ENCODE assay signal across 20 cellular contexts in the genomic region with DNA sequence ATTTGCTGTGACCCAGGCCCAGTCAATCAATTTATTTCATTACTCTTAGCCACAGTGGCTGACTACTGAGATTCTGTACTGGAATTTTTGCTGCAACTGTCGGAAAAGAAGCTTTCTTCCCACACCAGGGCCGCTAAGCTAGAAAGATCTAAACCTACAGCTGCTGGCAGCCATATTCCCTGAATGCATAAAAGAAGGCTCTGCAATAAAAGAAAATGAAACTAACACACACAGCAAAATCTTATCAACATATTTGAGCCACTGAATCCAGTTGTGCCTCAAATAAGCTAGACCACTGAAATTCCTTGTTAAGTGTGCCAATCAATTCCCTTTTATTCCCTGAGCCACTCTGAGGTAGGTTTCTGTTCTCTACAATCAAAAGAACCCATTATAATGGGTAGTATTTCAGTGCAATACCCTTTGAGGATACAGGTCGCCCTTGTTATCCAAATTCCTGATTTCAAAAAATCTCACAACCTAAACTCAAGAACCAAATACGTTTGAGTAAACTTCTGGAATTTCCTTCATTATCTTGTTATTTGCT.
A peak's percentile ranks its signal among the peaks of the same experiment; 100 is the strongest.
DNase-seq lines count a peak whose midpoint lies in the region; ATAC-seq and TF ChIP-seq lines count a peak whose summit lies in the region.
"Had no signal": no experiment of that assay in that cellular context is flagged by ENCODE, and none has a peak within 500 bp of the region (broad histone marks: within the 10 kb centered on the region; RNA-seq: fewer than 3 reads in every experiment).

No MANE protein-coding gene starts in this region.

- H3K4me1 Mint-ChIP-seq in T-helper 17 cell = peaks cover 12% of the 10 kb centered on the region

- no peaks in the 10 kb centered on the region for H3K27me3 Mint-ChIP-seq in T-helper 17 cell
- H3K27me3 Mint-ChIP-seq: activated naive CD4-positive, alpha-beta T cell treated with anti-CD3 and anti-CD28 coated beads, Interleukin-2, amount 50 U/mL, for 24 hours; CD8-positive, alpha-beta memory T cell; natural killer cell treated with Interleukin-12 subunit alpha and Interleukin-12 subunit beta and Interleukin-15 and Interleukin-18, amount 100 ng/mL, for 72 hours had no signal

- H4K8ac ChIP-seq in trophoblast cell (ENCODE audit: low read depth, low read length) = no peak overlapping the region

- H4K20me1 ChIP-seq in SK-N-SH (ENCODE audit: insufficient read depth) = no peaks in the 10 kb centered on the region

- H3K18ac ChIP-seq in trophoblast cell (ENCODE audit: low read length) = no peak overlapping the region

- WGBS in SK-N-SH (ENCODE audit: low lambda C conversion rate) = 80% methylated on average over 4 of the region's 4 CpGs
- WGBS in trophoblast cell (ENCODE audit: extremely low coverage, insufficient coverage, insufficient read length) = no CpG with 5 or more reads among the region's 4 CpGs

- H3K4me3 ChIP-seq in SK-N-SH (ENCODE audit: low read depth in 2 of 2, low read length in 1 of 2) (no peak overlapping the region), trophoblast cell (ENCODE audit: low read depth, low read length) (no peak overlapping the region)
- H3K4me3 ChIP-seq: right lobe of liver had no signal

- no peak overlapping the region for H3K9ac ChIP-seq in SK-N-SH
- no peak overlapping the region for H3K9ac ChIP-seq in trophoblast cell (ENCODE audit: low read length)

- no peak overlapping the region for H3K14ac ChIP-seq in trophoblast cell (ENCODE audit: low read length)

- H3K4me2 ChIP-seq in SK-N-SH (peak overlapping the region; percentile 53), trophoblast cell (ENCODE audit: low read length) (no peak overlapping the region)

- no peak for TF ChIP-seq EP300 in SK-N-SH (IDR thresholded peaks at IDR 0.05; ENCODE audit: borderline replicate concordance in 1 of 2, low read depth in 1 of 2, low read length in 1 of 2)

- H3K27ac Mint-ChIP-seq in T-helper 17 cell = no peak overlapping the region
- H3K27ac Mint-ChIP-seq: activated naive CD4-positive, alpha-beta T cell treated with anti-CD3 and anti-CD28 coated beads, Interleukin-2, amount 50 U/mL, for 24 hours; natural killer cell treated with Interleukin-12 subunit alpha and Interleukin-12 subunit beta and Interleukin-15 and Interleukin-18, amount 100 ng/mL, for 72 hours had no signal

- H3K9me2 ChIP-seq in SK-N-SH = no peaks in the 10 kb centered on the region

- no peaks in the 10 kb centered on the region for H3K36me3 Mint-ChIP-seq in T-helper 17 cell (ENCODE audit: low read depth)

- H2AFZ ChIP-seq in SK-N-SH (ENCODE audit: low read depth) = no peak overlapping the region
- no peak overlapping the region for H2AFZ ChIP-seq in trophoblast cell (ENCODE audit: insufficient read depth, low read length, poor library complexity)

- no peak overlapping the region for H2BK120ac ChIP-seq in trophoblast cell (ENCODE audit: insufficient read depth, low read length, poor library complexity)

- ATAC-seq in SK-N-SH treated with all-trans-retinoic acid at 6 μM for 48 hours = no peak
- peak; percentile 31 for ATAC-seq in left lobe of liver
- ATAC-seq in T-helper 17 cell = no peak
- ATAC-seq: natural killer cell treated with Interleukin-12 subunit alpha and Interleukin-12 subunit beta and Interleukin-15 and Interleukin-18, amount 100 ng/mL, for 72 hours; stimulated activated naive CD8-positive, alpha-beta T cell treated with anti-CD3 and anti-CD28 coated beads, Interleukin-15, Interleukin-2, amounts not matched to agents 100 U/mL and 50 U/mL, for 24 hours had no signal

- no peaks in the 10 kb centered on the region for H3F3A ChIP-seq in SK-N-SH (replicated peaks; ENCODE audit: insufficient read depth)

- H4K12ac ChIP-seq in trophoblast cell (ENCODE audit: low read depth, low read length) = no peak overlapping the region

- POLR2A ChIA-PET in SK-N-SH (lab: Yijun Ruan, JAX) = no interaction called here

- H3K4ac ChIP-seq in trophoblast cell (ENCODE audit: low read depth, low read length) = no peak overlapping the region

- DNase-seq in SK-N-SH (no peak), astrocyte of the hippocampus (ENCODE audit: low read depth, low spot score) (peak; percentile 37), left lobe of liver (ENCODE audit: low spot score) (no peak), trophoblast cell (no peak), NCI-H2081 (lab: John Stamatoyannopoulos, UW) (no peak), T-helper 17 cell (no peak)
- DNase-seq in activated CD8-positive, alpha-beta memory T cell treated with anti-CD3 and anti-CD28 coated beads, Interleukin-2, amount 50 U/mL, for 4 hours = no peak
- DNase-seq: 8988T; CD8-positive, alpha-beta memory T cell; central memory CD4-positive, alpha-beta T cell; hypothalamus; NCI-H1694 treated with DMSO at 0.1 percent for 48 hours; NCI-H748 treated with DMSO at 0.1 percent for 48 hours; right lobe of liver; SHP77 treated with DMSO at 0.1 percent for 48 hours; stimulated activated naive CD8-positive, alpha-beta T cell treated with anti-CD3 and anti-CD28 coated beads, Interleukin-15, Interleukin-2, amounts not matched to agents 100 U/mL and 50 U/mL, for 24 hours had no signal

- CTCF ChIA-PET in SK-N-SH (lab: Yijun Ruan, JAX) = interaction anchor here (0.9 to 1.0 kb wide), 2 partner anchors 17 to 47 kb away, joined by 3 read pairs; no protein-coding TSS in a partner anchor

- no peak overlapping the region for H4K91ac ChIP-seq in trophoblast cell (ENCODE audit: low read depth, low read length)

- H3K79me2 ChIP-seq in SK-N-SH (ENCODE audit: insufficient read depth) (peaks cover 70% of the 10 kb centered on the region), trophoblast cell (ENCODE audit: control insufficient read depth, insufficient read depth, low read length, poor library complexity) (peaks cover 4% of the 10 kb centered on the region)

- TF ChIP-seq RAD21 in SK-N-SH (IDR thresholded peaks at IDR 0.05; ENCODE audit: low read length) = no peak

- H3K4me1 ChIP-seq in SK-N-SH (ENCODE audit: control insufficient read depth in 1 of 2, insufficient read depth in 2 of 2, low read depth in 1 of 2, low read length in 1 of 2) = peaks cover 0 to 6% of the 10 kb centered on the region in 2 experiments; a peak in 1 of 4 replicates
- H3K4me1 ChIP-seq in trophoblast cell (ENCODE audit: control insufficient read depth in 1 of 2, insufficient read depth in 2 of 2, low read length in 2 of 2) = peaks cover 5 to 12% of the 10 kb centered on the region in 2 experiments
- H3K4me1 ChIP-seq: right lobe of liver had no signal

- TF ChIP-seq CTCF in SK-N-SH (IDR thresholded peaks at IDR 0.05) = no peak

- H3K4me3 Mint-ChIP-seq in T-helper 17 cell = no peak overlapping the region
- H3K4me3 Mint-ChIP-seq: activated naive CD4-positive, alpha-beta T cell treated with anti-CD3 and anti-CD28 coated beads, Interleukin-2, amount 50 U/mL, for 24 hours; CD8-positive, alpha-beta memory T cell; natural killer cell treated with Interleukin-12 subunit alpha and Interleukin-12 subunit beta and Interleukin-15 and Interleukin-18, amount 100 ng/mL, for 72 hours had no signal

- H2AK5ac ChIP-seq in trophoblast cell (ENCODE audit: low read length) = no peak overlapping the region

- no peak overlapping the region for H2BK12ac ChIP-seq in trophoblast cell (ENCODE audit: low read length)

- H3K79me1 ChIP-seq in trophoblast cell (ENCODE audit: low read length) = peaks cover 5% of the 10 kb centered on the region

- H3K27ac ChIP-seq in SK-N-SH (ENCODE audit: low read depth in 2 of 2, low read length in 1 of 2) (no peak overlapping the region), trophoblast cell (ENCODE audit: low read depth, low read length) (no peak overlapping the region)
- H3K27ac ChIP-seq: epithelial cell of prostate, right lobe of liver had no signal

- no peaks in the 10 kb centered on the region for H3K9me3 ChIP-seq in SK-N-SH
- peaks cover 1% of the 10 kb centered on the region for H3K9me3 ChIP-seq in trophoblast cell (ENCODE audit: insufficient read depth, low read depth, low read length)
- H3K9me3 ChIP-seq in T-helper 17 cell (ENCODE audit: control insufficient read depth, low read length, poor library complexity, severe bottlenecking) = no peaks in the 10 kb centered on the region
- H3K9me3 ChIP-seq: right lobe of liver had no signal

- no peak overlapping the region for H3K23ac ChIP-seq in trophoblast cell (ENCODE audit: low read length)

- H3K27me3 ChIP-seq in SK-N-SH (ENCODE audit: insufficient read depth) (no peaks in the 10 kb centered on the region), trophoblast cell (ENCODE audit: insufficient read depth, low read length) (no peaks in the 10 kb centered on the region)
- H3K27me3 ChIP-seq: right lobe of liver had no signal

- H3K36me3 ChIP-seq in SK-N-SH (replicated peaks in 1 of 2; ENCODE audit: control insufficient read depth in 1 of 2, insufficient read depth in 2 of 2, low read length in 1 of 2) (peaks cover 0 to 5% of the 10 kb centered on the region in 2 experiments), trophoblast cell (ENCODE audit: control insufficient read depth in 1 of 2, insufficient read depth in 2 of 2, low read length in 2 of 2) (no peaks in the 10 kb centered on the region)
- H3K36me3 ChIP-seq: right lobe of liver had no signal

- H2BK5ac ChIP-seq in trophoblast cell (ENCODE audit: low read depth, low read length, poor library complexity) = no peak overlapping the region

TF ChIP-seq in SK-N-SH, 30 proteins besides CTCF, POLR2A, EP300 and RAD21 (continues in another document):
- TF ChIP-seq YY1 (IDR thresholded peaks at IDR 0.05; ENCODE audit: low read depth) = 0 out of 2 replicates have a peak, but pooled peaks have one; percentile 31
- TF ChIP-seq, protein P1, sequence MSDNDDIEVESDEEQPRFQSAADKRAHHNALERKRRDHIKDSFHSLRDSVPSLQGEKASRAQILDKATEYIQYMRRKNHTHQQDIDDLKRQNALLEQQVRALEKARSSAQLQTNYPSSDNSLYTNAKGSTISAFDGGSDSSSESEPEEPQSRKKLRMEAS (IDR thresholded peaks at IDR 0.05; ENCODE audit: low read depth) = no peak
- no peak for TF ChIP-seq ELF1 (IDR thresholded peaks at IDR 0.05)
- no peak for TF ChIP-seq RFX5 (IDR thresholded peaks at IDR 0.05; ENCODE audit: low read length)
- TF ChIP-seq SIN3A (IDR thresholded peaks at IDR 0.05; ENCODE audit: borderline replicate concordance, low read depth, low read length) = no peak
- TF ChIP-seq GABPA (IDR thresholded peaks at IDR 0.05; ENCODE audit: low read depth) = no peak

TF ChIP-seq in SK-N-SH treated with all-trans-retinoic acid at 6 μM for 48 hours, 23 proteins besides CTCF, POLR2A, EP300 and RAD21 (continues in another document):
- TF ChIP-seq, protein P2, sequence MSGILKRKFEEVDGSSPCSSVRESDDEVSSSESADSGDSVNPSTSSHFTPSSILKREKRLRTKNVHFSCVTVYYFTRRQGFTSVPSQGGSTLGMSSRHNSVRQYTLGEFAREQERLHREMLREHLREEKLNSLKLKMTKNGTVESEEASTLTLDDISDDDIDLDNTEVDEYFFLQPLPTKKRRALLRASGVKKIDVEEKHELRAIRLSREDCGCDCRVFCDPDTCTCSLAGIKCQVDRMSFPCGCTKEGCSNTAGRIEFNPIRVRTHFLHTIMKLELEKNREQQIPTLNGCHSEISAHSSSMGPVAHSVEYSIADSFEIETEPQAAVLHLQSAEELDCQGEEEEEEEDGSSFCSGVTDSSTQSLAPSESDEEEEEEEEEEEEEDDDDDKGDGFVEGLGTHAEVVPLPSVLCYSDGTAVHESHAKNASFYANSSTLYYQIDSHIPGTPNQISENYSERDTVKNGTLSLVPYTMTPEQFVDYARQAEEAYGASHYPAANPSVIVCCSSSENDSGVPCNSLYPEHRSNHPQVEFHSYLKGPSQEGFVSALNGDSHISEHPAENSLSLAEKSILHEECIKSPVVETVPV (CRISPR knock-in tag; IDR thresholded peaks at IDR 0.05) = no peak
- TF ChIP-seq RARB (CRISPR knock-in tag; IDR thresholded peaks at IDR 0.05) = no peak
